In the genomic region with DNA sequence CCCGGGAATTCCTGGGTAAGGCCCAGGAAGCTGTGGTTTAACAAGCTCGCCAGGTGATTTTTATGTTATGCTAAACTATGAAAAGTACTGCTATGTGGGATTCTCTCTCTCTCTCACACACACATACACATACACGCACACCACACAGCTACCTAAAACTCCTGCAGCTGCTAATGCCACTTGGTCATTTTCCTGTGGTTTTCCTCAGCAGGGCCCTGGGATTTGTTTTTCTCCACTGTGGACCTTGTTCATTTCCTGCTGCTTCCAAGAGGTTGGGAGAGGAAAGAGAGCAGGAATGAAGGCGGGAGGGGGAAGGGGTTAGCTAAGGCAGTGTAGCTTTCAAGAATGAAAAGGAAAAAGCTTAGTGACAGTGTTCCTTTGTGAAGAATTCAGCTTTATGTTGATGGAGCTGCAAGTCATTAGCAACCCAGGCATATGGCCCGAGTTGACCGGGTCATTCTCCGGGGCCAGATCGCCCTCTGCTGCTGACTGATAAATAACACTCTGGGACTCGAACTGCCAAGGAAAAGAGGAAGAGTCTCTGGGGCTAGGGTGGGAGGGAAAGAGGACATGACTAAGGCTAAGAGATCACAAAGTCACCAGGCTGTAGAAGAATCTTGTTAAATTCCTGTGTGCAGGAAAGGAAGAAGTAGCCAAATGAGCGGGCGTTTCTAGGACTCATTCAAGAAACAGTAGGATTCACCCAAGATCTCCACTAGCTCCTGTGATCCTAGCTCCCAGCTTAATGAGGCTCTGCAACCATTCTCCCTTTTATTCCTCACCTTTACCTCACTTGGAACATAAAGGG, we compare ENCODE assay signal across 1 cellular context.
TF ChIP-seq lines count a peak whose summit lies in the region.

No MANE protein-coding gene starts in this region.

TF ChIP-seq in K562, 482 proteins besides CTCF, POLR2A, EP300 and RAD21 (continued from another document):
- TF ChIP-seq, protein P1, sequence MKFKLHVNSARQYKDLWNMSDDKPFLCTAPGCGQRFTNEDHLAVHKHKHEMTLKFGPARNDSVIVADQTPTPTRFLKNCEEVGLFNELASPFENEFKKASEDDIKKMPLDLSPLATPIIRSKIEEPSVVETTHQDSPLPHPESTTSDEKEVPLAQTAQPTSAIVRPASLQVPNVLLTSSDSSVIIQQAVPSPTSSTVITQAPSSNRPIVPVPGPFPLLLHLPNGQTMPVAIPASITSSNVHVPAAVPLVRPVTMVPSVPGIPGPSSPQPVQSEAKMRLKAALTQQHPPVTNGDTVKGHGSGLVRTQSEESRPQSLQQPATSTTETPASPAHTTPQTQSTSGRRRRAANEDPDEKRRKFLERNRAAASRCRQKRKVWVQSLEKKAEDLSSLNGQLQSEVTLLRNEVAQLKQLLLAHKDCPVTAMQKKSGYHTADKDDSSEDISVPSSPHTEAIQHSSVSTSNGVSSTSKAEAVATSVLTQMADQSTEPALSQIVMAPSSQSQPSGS (CRISPR knock-in tag; IDR thresholded peaks at IDR 0.05) = no peak
- TF ChIP-seq, protein P2, sequence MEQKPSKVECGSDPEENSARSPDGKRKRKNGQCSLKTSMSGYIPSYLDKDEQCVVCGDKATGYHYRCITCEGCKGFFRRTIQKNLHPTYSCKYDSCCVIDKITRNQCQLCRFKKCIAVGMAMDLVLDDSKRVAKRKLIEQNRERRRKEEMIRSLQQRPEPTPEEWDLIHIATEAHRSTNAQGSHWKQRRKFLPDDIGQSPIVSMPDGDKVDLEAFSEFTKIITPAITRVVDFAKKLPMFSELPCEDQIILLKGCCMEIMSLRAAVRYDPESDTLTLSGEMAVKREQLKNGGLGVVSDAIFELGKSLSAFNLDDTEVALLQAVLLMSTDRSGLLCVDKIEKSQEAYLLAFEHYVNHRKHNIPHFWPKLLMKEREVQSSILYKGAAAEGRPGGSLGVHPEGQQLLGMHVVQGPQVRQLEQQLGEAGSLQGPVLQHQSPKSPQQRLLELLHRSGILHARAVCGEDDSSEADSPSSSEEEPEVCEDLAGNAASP (IDR thresholded peaks at IDR 0.05) = no peak; the same call in 1 of the 2 replicates
- TF ChIP-seq, protein P3, sequence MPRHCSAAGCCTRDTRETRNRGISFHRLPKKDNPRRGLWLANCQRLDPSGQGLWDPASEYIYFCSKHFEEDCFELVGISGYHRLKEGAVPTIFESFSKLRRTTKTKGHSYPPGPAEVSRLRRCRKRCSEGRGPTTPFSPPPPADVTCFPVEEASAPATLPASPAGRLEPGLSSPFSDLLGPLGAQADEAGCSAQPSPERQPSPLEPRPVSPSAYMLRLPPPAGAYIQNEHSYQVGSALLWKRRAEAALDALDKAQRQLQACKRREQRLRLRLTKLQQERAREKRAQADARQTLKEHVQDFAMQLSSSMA (CRISPR knock-in tag; IDR thresholded peaks at IDR 0.05) = no peak
- TF ChIP-seq PHF8 (IDR thresholded peaks at IDR 0.05; ENCODE audit: borderline replicate concordance, low read length) (peak; percentile 21; the same call in 1 of the 2 replicates), ZSCAN29 (IDR thresholded peaks at IDR 0.05) (no peak), TCFL5 (CRISPR knock-in tag; conservative IDR thresholded peaks at IDR 0.05) (no peak), YY1 (IDR thresholded peaks at IDR 0.05; ENCODE audit: borderline replicate concordance in 1 of 3, control insufficient read depth in 1 of 3, extremely low read depth in 1 of 3, insufficient read depth in 3 of 3, insufficient read length in 1 of 3, insufficient replicate concordance in 2 of 3, low read depth in 1 of 3, low read length in 2 of 3) (peak in 2 of 3 experiments; percentile 7 to 34), ZNF124 (CRISPR knock-in tag; IDR thresholded peaks at IDR 0.05) (no peak), DIDO1 (tag; IDR thresholded peaks at IDR 0.05; ENCODE audit: low read depth) (no peak), ZNF197 (CRISPR knock-in tag; IDR thresholded peaks at IDR 0.05; ENCODE audit: low read depth) (0 out of 2 replicates have a peak, but pooled peaks have one; percentile 54), ZNF584 (CRISPR knock-in tag; IDR thresholded peaks at IDR 0.05; ENCODE audit: low read depth) (no peak), BCL6 (CRISPR knock-in tag; IDR thresholded peaks at IDR 0.05) (no peak), SMAD2 (IDR thresholded peaks at IDR 0.05; ENCODE audit: low read depth, low read length) (no peak), MAFG (tag; conservative IDR thresholded peaks at IDR 0.05) (peak; percentile 39; the same call in 1 of the 2 replicates), TAF9B (IDR thresholded peaks at IDR 0.05; ENCODE audit: partially characterized antibody) (no peak), TEAD4 (IDR thresholded peaks at IDR 0.05; ENCODE audit: low read length) (peak; percentile 63), TEAD4 (CRISPR knock-in tag; IDR thresholded peaks at IDR 0.05; ENCODE audit: borderline replicate concordance) (no peak), RAD51 (IDR thresholded peaks at IDR 0.05; ENCODE audit: borderline replicate concordance, low read depth) (no peak), MBD2 (IDR thresholded peaks at IDR 0.05; ENCODE audit: borderline replicate concordance, low read depth) (no peak), ETS2 (tag; IDR thresholded peaks at IDR 0.05; ENCODE audit: borderline replicate concordance, poor library complexity, severe bottlenecking) (no peak), HCFC1 (IDR thresholded peaks at IDR 0.05; ENCODE audit: low read depth, low read length) (0 out of 2 replicates have a peak, but pooled peaks have one; percentile 32), BMI1 (IDR thresholded peaks at IDR 0.05; ENCODE audit: low read length) (no peak), CC2D1A (IDR thresholded peaks at IDR 0.05) (peak; percentile 90), JUN (IDR thresholded peaks at IDR 0.05; ENCODE audit: borderline replicate concordance, low read depth, low read length) (peak; percentile 22; the same call in 1 of the 2 replicates), JUN (CRISPR knock-in tag; IDR thresholded peaks at IDR 0.05; ENCODE audit: borderline replicate concordance) (no peak), ZNF311 (CRISPR knock-in tag; IDR thresholded peaks at IDR 0.05) (no peak), TAF15 (IDR thresholded peaks at IDR 0.05; ENCODE audit: low read depth, low read length) (no peak)
- TF ChIP-seq, protein P4, sequence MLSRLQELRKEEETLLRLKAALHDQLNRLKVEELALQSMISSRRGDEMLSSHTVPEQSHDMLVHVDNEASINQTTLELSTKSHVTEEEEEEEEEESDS (CRISPR knock-in tag; IDR thresholded peaks at IDR 0.05) = no peak
- TF ChIP-seq, protein P5, sequence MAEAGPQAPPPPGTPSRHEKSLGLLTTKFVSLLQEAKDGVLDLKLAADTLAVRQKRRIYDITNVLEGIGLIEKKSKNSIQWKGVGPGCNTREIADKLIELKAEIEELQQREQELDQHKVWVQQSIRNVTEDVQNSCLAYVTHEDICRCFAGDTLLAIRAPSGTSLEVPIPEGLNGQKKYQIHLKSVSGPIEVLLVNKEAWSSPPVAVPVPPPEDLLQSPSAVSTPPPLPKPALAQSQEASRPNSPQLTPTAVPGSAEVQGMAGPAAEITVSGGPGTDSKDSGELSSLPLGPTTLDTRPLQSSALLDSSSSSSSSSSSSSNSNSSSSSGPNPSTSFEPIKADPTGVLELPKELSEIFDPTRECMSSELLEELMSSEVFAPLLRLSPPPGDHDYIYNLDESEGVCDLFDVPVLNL (CRISPR knock-in tag; IDR thresholded peaks at IDR 0.05; ENCODE audit: low read depth) = no peak
- TF ChIP-seq, protein P6, sequence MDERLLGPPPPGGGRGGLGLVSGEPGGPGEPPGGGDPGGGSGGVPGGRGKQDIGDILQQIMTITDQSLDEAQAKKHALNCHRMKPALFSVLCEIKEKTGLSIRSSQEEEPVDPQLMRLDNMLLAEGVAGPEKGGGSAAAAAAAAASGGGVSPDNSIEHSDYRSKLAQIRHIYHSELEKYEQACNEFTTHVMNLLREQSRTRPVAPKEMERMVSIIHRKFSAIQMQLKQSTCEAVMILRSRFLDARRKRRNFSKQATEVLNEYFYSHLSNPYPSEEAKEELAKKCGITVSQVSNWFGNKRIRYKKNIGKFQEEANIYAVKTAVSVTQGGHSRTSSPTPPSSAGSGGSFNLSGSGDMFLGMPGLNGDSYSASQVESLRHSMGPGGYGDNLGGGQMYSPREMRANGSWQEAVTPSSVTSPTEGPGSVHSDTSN (CRISPR knock-in tag; IDR thresholded peaks at IDR 0.05; ENCODE audit: low read depth) = no peak
- TF ChIP-seq, protein P6 (tag; conservative IDR thresholded peaks at IDR 0.05; ENCODE audit: low read depth) = 0 out of 2 replicates have a peak, but pooled peaks have one; percentile 23
- TF ChIP-seq, protein P7, sequence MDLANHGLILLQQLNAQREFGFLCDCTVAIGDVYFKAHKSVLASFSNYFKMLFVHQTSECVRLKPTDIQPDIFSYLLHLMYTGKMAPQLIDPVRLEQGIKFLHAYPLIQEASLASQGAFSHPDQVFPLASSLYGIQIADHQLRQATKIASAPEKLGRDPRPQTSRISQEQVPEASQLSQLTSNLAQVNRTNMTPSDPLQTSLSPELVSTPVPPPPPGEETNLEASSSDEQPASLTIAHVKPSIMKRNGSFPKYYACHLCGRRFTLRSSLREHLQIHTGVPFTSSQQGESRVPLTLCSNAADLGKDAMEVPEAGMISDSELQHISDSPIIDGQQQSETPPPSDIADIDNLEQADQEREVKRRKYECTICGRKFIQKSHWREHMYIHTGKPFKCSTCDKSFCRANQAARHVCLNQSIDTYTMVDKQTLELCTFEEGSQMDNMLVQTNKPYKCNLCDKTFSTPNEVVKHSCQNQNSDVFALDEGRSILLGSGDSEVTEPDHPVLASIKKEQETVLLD (IDR thresholded peaks at IDR 0.05) = no peak; the same call in 1 of the 2 replicates
